In genomic region chr6:165245287-165245686, GRCh38 we compare ENCODE assay signal across 10 cellular contexts.
DNase-seq lines count a peak whose midpoint lies in the region; ATAC-seq and TF ChIP-seq lines count a peak whose summit lies in the region.
"Had no signal": no experiment of that assay in that cellular context is flagged by ENCODE, and none has a peak within 500 bp of the region (broad histone marks: within the 10 kb centered on the region; RNA-seq: fewer than 3 reads in every experiment).

No MANE protein-coding gene starts in this region.

- H3K36me3 ChIP-seq in right atrium auricular region (no peaks in the 10 kb centered on the region), SJCRH30 (no peaks in the 10 kb centered on the region), hepatocyte (replicated peaks; ENCODE audit: insufficient read depth, low read depth) (no peaks in the 10 kb centered on the region), upper lobe of right lung (no peaks in the 10 kb centered on the region)

- no peak overlapping the region for H2AFZ ChIP-seq in hepatocyte

- H3K79me2 ChIP-seq in hepatocyte: no peaks in the 10 kb centered on the region

- WGBS in hepatocyte (ENCODE audit: low lambda C conversion rate, missing lambda C conversion rate): 77% methylated on average over 4 of the region's 4 CpGs

- peak in 1 of 2 donors; percentile 57 for TF ChIP-seq CTCF in right atrium auricular region (IDR thresholded peaks at IDR 0.05)
- peak; percentile 60 for TF ChIP-seq CTCF in hepatocyte (IDR thresholded peaks at IDR 0.05; ENCODE audit: poor library complexity)
- TF ChIP-seq CTCF in upper lobe of right lung (IDR thresholded peaks at IDR 0.05): peak; percentile 22

- H4K20me1 ChIP-seq in hepatocyte (ENCODE audit: insufficient read depth, poor library complexity, severe bottlenecking): no peaks in the 10 kb centered on the region

- DNase-seq in Right ventricle myocardium superior (no peak), right atrium auricular region (ENCODE audit: low spot score) (no peak), SJCRH30 (peak; percentile 44 to 70), hepatocyte (ENCODE audit: low spot score) (peak; percentile 33), upper lobe of right lung (no peak), cerebellar nuclear complex (lab: John Stamatoyannopoulos, UW) (no peak)
- DNase-seq: natural killer cell; stimulated activated naive B cell treated with anti-CD40 and anti-IgM and Interleukin-4, amounts not matched to agents 10 μg/mL and 1 μg/mL and 100 μg/mL, for 72 hours had no signal

- no peaks in the 10 kb centered on the region for H3K4me1 ChIP-seq in right atrium auricular region
- H3K4me1 ChIP-seq in SJCRH30: no peaks in the 10 kb centered on the region; the same call in 1 of the 2 replicates
- H3K4me1 ChIP-seq in hepatocyte (ENCODE audit: insufficient read depth): no peaks in the 10 kb centered on the region
- H3K4me1 ChIP-seq in upper lobe of right lung: no peaks in the 10 kb centered on the region

- peak; percentile 12 for ATAC-seq in Right ventricle myocardium superior (ENCODE audit: poor library complexity)
- no peak for ATAC-seq in upper lobe of right lung
- ATAC-seq in HG03565 (IDR thresholded peaks at IDR 0.05; ENCODE audit: unreplicated experiment): no peak
- ATAC-seq in GM19328 (IDR thresholded peaks at IDR 0.05; ENCODE audit: unreplicated experiment): no peak
- ATAC-seq: natural killer cell; stimulated activated naive B cell treated with anti-CD40 and anti-IgM and Interleukin-4, amounts not matched to agents 10 μg/mL and 1 μg/mL and 100 μg/mL, for 72 hours had no signal

- H3K4me3 ChIP-seq in right atrium auricular region (no peak overlapping the region), SJCRH30 (no peak overlapping the region), hepatocyte (no peak overlapping the region), upper lobe of right lung (no peak overlapping the region)

- no peaks in the 10 kb centered on the region for H3K9me3 ChIP-seq in right atrium auricular region
- H3K9me3 ChIP-seq in SJCRH30 (replicated peaks): 0 out of 2 replicates have a peak, but pooled peaks cover 4% of the 10 kb centered on the region
- H3K9me3 ChIP-seq in hepatocyte (ENCODE audit: low read depth): no peaks in the 10 kb centered on the region
- no peaks in the 10 kb centered on the region for H3K9me3 ChIP-seq in upper lobe of right lung

- intact Hi-C loops in Right ventricle myocardium superior (cut with DNase I): no loop called here
- intact Hi-C loops in upper lobe of right lung (cut with DNase I): no loop called here

- no peaks in the 10 kb centered on the region for H3K27me3 ChIP-seq in right atrium auricular region
- H3K27me3 ChIP-seq in SJCRH30: no peaks in the 10 kb centered on the region
- H3K27me3 ChIP-seq in hepatocyte: no peaks in the 10 kb centered on the region
- no peaks in the 10 kb centered on the region for H3K27me3 ChIP-seq in upper lobe of right lung

- H3K4me2 ChIP-seq in hepatocyte: no peak overlapping the region

- H3K27ac ChIP-seq in right atrium auricular region: no peak overlapping the region
- H3K27ac ChIP-seq in SJCRH30: no peak overlapping the region
- no peak overlapping the region for H3K27ac ChIP-seq in hepatocyte
- no peak overlapping the region for H3K27ac ChIP-seq in upper lobe of right lung

- no peaks in the 10 kb centered on the region for H3K9me2 ChIP-seq in hepatocyte (replicated peaks; ENCODE audit: insufficient read depth)

Comparison
In these comparisons a context has a peak if more than half of its experiments do, and no peak if none do; other contexts are left out.
1. DNase-seq: peak in SJCRH30 (2 of 2) and hepatocyte (single experiment); none in Right ventricle myocardium superior (single experiment), right atrium auricular region (single experiment), upper lobe of right lung (single experiment) and cerebellar nuclear complex (0 of 2).